In genomic region chr22:22891139-22891621, GRCh38 we compare ENCODE assay signal across 23 cellular contexts. TPM values are rescaled to one million over a fixed set of nuclear protein-coding genes. Genes with fewer than 3 reads are reported as not detected.
A peak's percentile ranks its signal among the peaks of the same experiment; 100 is the strongest.
DNase-seq lines count a peak whose midpoint lies in the region; ATAC-seq, FAIRE-seq and TF ChIP-seq lines count a peak whose summit lies in the region.
"Had no signal": no experiment of that assay in that cellular context is flagged by ENCODE, and none has a peak within 500 bp of the region (broad histone marks: within the 10 kb centered on the region; RNA-seq: fewer than 3 reads in every experiment).

No MANE protein-coding gene starts in this region.

- peaks cover 88% of the 10 kb centered on the region for H3K79me2 ChIP-seq in OCI-LY7 (ENCODE audit: insufficient read depth, low read depth, low read length)

- H3K4me1 Mint-ChIP-seq in stimulated activated naive B cell treated with anti-CD40 and anti-IgM and Interleukin-4, amounts not matched to agents 10 μg/mL and 1 μg/mL and 100 μg/mL, for 72 hours, result peaks cover 66 to 79% of the 10 kb centered on the region in 2 donors

- peak overlapping the region; percentile 81 for H3K27ac ChIP-seq in OCI-LY7 (ENCODE audit: low read depth, low read length, poor library complexity, severe bottlenecking)

- peak overlapping the region; percentile 43 to 61 for H3K4me3 Mint-ChIP-seq in stimulated activated naive B cell treated with anti-CD40 and anti-IgM and Interleukin-4, amounts not matched to agents 10 μg/mL and 1 μg/mL and 100 μg/mL, for 72 hours
- H3K4me3 Mint-ChIP-seq: CD8-positive, alpha-beta T cell had no signal

- no peaks in the 10 kb centered on the region for H3K36me3 ChIP-seq in GM06990 (ENCODE audit: control insufficient read depth, insufficient read depth, low read length)
- H3K36me3 ChIP-seq in OCI-LY7 (ENCODE audit: insufficient read depth, low read length), result peaks cover 78% of the 10 kb centered on the region

- CTCF ChIA-PET in OCI-LY7 (lab: Charles Lee; ENCODE audit: unreplicated experiment), result no interaction called here

- TF ChIP-seq CTCF in GM06990 (IDR thresholded peaks at IDR 0.05; ENCODE audit: insufficient read depth, low read length, poor library complexity, severe bottlenecking) (no peak), OCI-LY7 (conservative IDR thresholded peaks at IDR 0.05; ENCODE audit: low read length) (no peak; the same call in 1 of the 2 replicates)

- peaks cover 65% of the 10 kb centered on the region for H3K4me1 ChIP-seq in OCI-LY7 (ENCODE audit: insufficient read depth, low read length, poor library complexity, severe bottlenecking)

- no peaks in the 10 kb centered on the region for H4K20me1 ChIP-seq in OCI-LY7 (ENCODE audit: insufficient read depth, low read length)

- H3K27ac Mint-ChIP-seq in stimulated activated naive B cell treated with anti-CD40 and anti-IgM and Interleukin-4, amounts not matched to agents 10 μg/mL and 1 μg/mL and 100 μg/mL, for 72 hours, result no peak overlapping the region
- H3K27ac Mint-ChIP-seq: CD8-positive, alpha-beta T cell had no signal

- H3K27me3 Mint-ChIP-seq in stimulated activated naive B cell treated with anti-CD40 and anti-IgM and Interleukin-4, amounts not matched to agents 10 μg/mL and 1 μg/mL and 100 μg/mL, for 72 hours, result peaks cover 0 to 8% of the 10 kb centered on the region in 2 donors

- ATAC-seq in stimulated activated naive B cell treated with anti-CD40 and anti-IgM and Interleukin-4, amounts not matched to agents 10 μg/mL and 1 μg/mL and 100 μg/mL, for 72 hours (replicated peaks), result no peak
- ATAC-seq in HG03565 (IDR thresholded peaks at IDR 0.05; ENCODE audit: unreplicated experiment), result no peak
- ATAC-seq: CD8-positive, alpha-beta T cell; PC-3 had no signal

- no peak overlapping the region for H2AFZ ChIP-seq in OCI-LY7 (ENCODE audit: low read length)

- POLR2A ChIA-PET in OCI-LY7 (lab: Charles Lee), result interaction anchor here (0.6 to 8.1 kb wide), 9 partner anchors 11 to 1199 kb away, joined by 3 to 93 read pairs (median 4); no protein-coding TSS in a partner anchor

- FAIRE-seq in GM12892 (lab: Jason Lieb, UNC), result peak; percentile 67
- FAIRE-seq: H54 had no signal

- peak overlapping the region; percentile 73 for H3K4me3 ChIP-seq in GM06990 (replicated peaks; ENCODE audit: low read depth, low read length)
- H3K4me3 ChIP-seq in OCI-LY7 (ENCODE audit: low read depth, low read length, poor library complexity, severe bottlenecking), result peak overlapping the region; percentile 87

- peak overlapping the region; percentile 77 for H3K4me2 ChIP-seq in OCI-LY7 (ENCODE audit: low read length)

- DNase-seq in GM06990 (ENCODE audit: extremely low read depth, insufficient read length), result no peak
- DNase-seq in GM12892 (ENCODE audit: insufficient read length), result no peak
- DNase-seq in OCI-LY7 (ENCODE audit: low spot score), result no peak
- no peak for DNase-seq in stimulated activated naive B cell treated with anti-CD40 and anti-IgM and Interleukin-4, amounts not matched to agents 10 μg/mL and 1 μg/mL and 100 μg/mL, for 72 hours
- no peak for DNase-seq in D341Med (ENCODE audit: low spot score)
- no peak for DNase-seq in UCSD-AML1 (lab: John Stamatoyannopoulos, UW; ENCODE audit: unreplicated experiment)
- DNase-seq: CD8-positive, alpha-beta T cell; DMS153; NCI-H1092 treated with DMSO at 0.1 percent for 48 hours; NCI-H2081; NCI-H2171 treated with DMSO at 0.1 percent for 48 hours; NCI-H524 treated with DMSO at 0.1 percent for 48 hours; PC-3; Right ventricle myocardium superior; SW 1271; T-helper 2 cell had no signal

- intact Hi-C loops in OCI-LY7 (cut with micrococcal nuclease; ENCODE audit: unreplicated experiment), result no loop called here

- no peaks in the 10 kb centered on the region for H3K9me2 ChIP-seq in OCI-LY7 (ENCODE audit: insufficient read depth, low read length)

- H3K27me3 ChIP-seq in GM06990 (replicated peaks; ENCODE audit: control insufficient read depth, insufficient read depth, low read length), result no peaks in the 10 kb centered on the region

- H3K36me3 Mint-ChIP-seq in stimulated activated naive B cell treated with anti-CD40 and anti-IgM and Interleukin-4, amounts not matched to agents 10 μg/mL and 1 μg/mL and 100 μg/mL, for 72 hours, result peaks cover 4 to 16% of the 10 kb centered on the region in 2 donors
- H3K36me3 Mint-ChIP-seq: CD8-positive, alpha-beta T cell had no signal

- no peaks in the 10 kb centered on the region for H3K9me3 Mint-ChIP-seq in stimulated activated naive B cell treated with anti-CD40 and anti-IgM and Interleukin-4, amounts not matched to agents 10 μg/mL and 1 μg/mL and 100 μg/mL, for 72 hours
- H3K9me3 Mint-ChIP-seq: CD8-positive, alpha-beta T cell had no signal

- BruUV-seq in OCI-LY7 (replicated peaks; lab: Mats Ljungman, UMichigan), result no TSS peak

- H3K9me3 ChIP-seq in OCI-LY7 (ENCODE audit: low read length), result no peaks in the 10 kb centered on the region

- TF ChIP-seq POLR2A in GM12892 (IDR thresholded peaks at IDR 0.05; ENCODE audit: low read depth, low read length), result no peak

RNA-seq across cellular contexts. Expression of gene IGLL5, which starts 3.6 kb away (rescaled TPM):
- polyA plus RNA-seq in GM12892 (2012; ENCODE audit: missing spikeins), result 20.3 TPM
- 219 TPM in 2 replicates for total RNA-seq in OCI-LY7 (2014; rRNA removed; shearing (Covaris generic))
- 364 and 387 TPM in 2 replicates for total RNA-seq in OCI-LY7 (2022)
- total RNA-seq: A673, G401, PC-3, Right ventricle myocardium superior, RPMI7951, SK-MEL-5 had no signal
- polyA plus RNA-seq: BJ had no signal
